In the genomic region with DNA sequence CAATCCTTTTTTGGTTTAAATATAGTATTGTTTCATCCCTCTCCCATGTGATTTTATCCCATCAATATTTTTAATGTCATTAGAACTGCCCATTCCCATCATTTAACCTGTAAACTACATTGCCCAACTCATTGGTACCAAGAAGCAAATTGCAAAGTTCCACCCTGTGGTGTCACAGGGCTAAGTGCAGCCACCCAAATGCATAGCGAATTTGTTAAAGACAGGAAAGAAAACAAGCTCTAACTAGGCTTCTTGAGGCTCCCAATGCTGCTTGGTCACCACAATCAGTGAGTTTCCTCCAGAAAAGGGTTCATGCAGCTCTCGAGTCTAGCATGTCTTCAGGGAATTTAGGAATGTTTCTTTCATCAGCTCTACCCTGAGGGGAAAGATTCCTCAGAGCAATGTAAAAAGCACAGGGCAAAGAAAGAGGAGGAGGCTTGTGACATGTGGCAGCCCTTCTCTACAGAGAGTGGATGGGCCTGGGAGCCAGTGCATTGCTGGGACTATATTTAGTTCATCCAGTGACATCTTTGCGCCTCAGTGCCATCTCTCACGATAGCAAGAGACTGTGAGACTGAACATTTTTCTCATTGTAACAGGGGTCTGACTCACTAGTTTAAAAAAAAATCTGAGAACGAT, we compare ENCODE assay signal across 8 cellular contexts. TPM values are rescaled to one million over a fixed set of nuclear protein-coding genes. Genes with fewer than 3 reads are reported as not detected.
DNase-seq lines count a peak whose midpoint lies in the region; ATAC-seq and TF ChIP-seq lines count a peak whose summit lies in the region.

No MANE protein-coding gene starts in this region.

- H3K56ac ChIP-seq in IMR-90 (ENCODE audit: extremely low read depth, insufficient read depth, low read length) = peak overlapping the region; percentile 32

- BruUV-seq in IMR-90 (replicated peaks; lab: Mats Ljungman, UMichigan) = no TSS peak

- peak overlapping the region; percentile 99 for H2BK20ac ChIP-seq in IMR-90 (ENCODE audit: low read depth, low read length)

- H4K8ac ChIP-seq in IMR-90 (ENCODE audit: low read depth in 2 of 2, low read length in 2 of 2) = peak overlapping the region; percentile 16 to 97; a peak in 3 of 4 replicates

- peak overlapping the region; percentile 99 for H2BK120ac ChIP-seq in IMR-90 (ENCODE audit: low read depth, low read length)

- no peaks in the 10 kb centered on the region for H3K27me3 ChIP-seq in IMR-90 (ENCODE audit: control insufficient read depth, insufficient read depth, low read length)

- peak overlapping the region; percentile 1; the same call in 1 of the 2 replicates for H3K9ac ChIP-seq in IMR-90 (ENCODE audit: low read depth, low read length)

- peak overlapping the region; percentile 17; the same call in 1 of the 2 replicates for H3K4me2 ChIP-seq in IMR-90 (ENCODE audit: low read depth, low read length)

- H3K36me3 ChIP-seq in IMR-90 (ENCODE audit: control insufficient read depth, insufficient read depth, low read length) = no peaks in the 10 kb centered on the region

- no peaks in the 10 kb centered on the region for H4K20me1 ChIP-seq in IMR-90 (ENCODE audit: insufficient read depth, low read length)

- CTCF ChIA-PET in IMR-90 (lab: Yijun Ruan, JAX) = interaction anchor here (0.6 to 1.9 kb wide), 7 partner anchors 9 to 323 kb away, joined by 3 to 8 read pairs (median 3); no protein-coding TSS in a partner anchor
- CTCF ChIA-PET in HEK293T (lab: Yijun Ruan, JAX) = interaction anchor here (0.6 to 2.3 kb wide), 3 partner anchors 9 to 152 kb away, joined by 4 to 7 read pairs (median 5); no protein-coding TSS in a partner anchor

- TF ChIP-seq POLR2A in IMR-90 (IDR thresholded peaks at IDR 0.05; ENCODE audit: low read depth, low read length) = no peak

- peak overlapping the region; percentile 98 for H3K4ac ChIP-seq in IMR-90 (ENCODE audit: low read depth, low read length)

- H2BK5ac ChIP-seq in IMR-90 (ENCODE audit: low read depth, low read length, poor library complexity, severe bottlenecking) = peak overlapping the region; percentile 93

- H4K91ac ChIP-seq in IMR-90 (ENCODE audit: insufficient read depth, low read depth, low read length) = peak overlapping the region; percentile 85

- peak overlapping the region; percentile 25 for H2AK5ac ChIP-seq in IMR-90 (ENCODE audit: low read depth, low read length)

- H3K4me1 ChIP-seq in IMR-90 (ENCODE audit: control insufficient read depth, insufficient read depth, low read length) = peaks cover 16% of the 10 kb centered on the region

- H3K27ac ChIP-seq in IMR-90 (ENCODE audit: insufficient read depth, low read length) = peak overlapping the region; percentile 67

- peak overlapping the region; percentile 85 for H2AFZ ChIP-seq in IMR-90 (replicated peaks; ENCODE audit: low read length, poor library complexity)

- in situ Hi-C loops in IMR-90 (cut with MboI; ENCODE audit: low sequenced_read_pairs) = loop anchor here (10.0 kb wide), 1 partner anchor 48 kb away; no protein-coding TSS in a partner anchor

- no peak for DNase-seq in T-helper 2 cell treated with Interferon-gamma antibody and Interleukin-4, amounts not matched to agents 5 μg/mL and 100 μg/mL, for 36 hours (ENCODE audit: low spot score)
- DNase-seq in T-helper 2 cell (no peak), IMR-90 (peak; percentile 80), fibroblast of mammary gland (ENCODE audit: low read depth) (peak; percentile 89), stromal cell of bone marrow (ENCODE audit: low read depth) (peak; percentile 83), cerebellar cortex (ENCODE audit: low spot score) (no peak), germinal center (ENCODE audit: low spot score) (no peak), HEK293T (ENCODE audit: extremely low spot score) (no peak)

- no peak overlapping the region for H3K27ac Mint-ChIP-seq in T-helper 2 cell treated with Interferon-gamma antibody and Interleukin-4, amounts not matched to agents 5 μg/mL and 100 μg/mL, for 36 hours

- peak overlapping the region; percentile 78 for H4K5ac ChIP-seq in IMR-90 (ENCODE audit: low read depth, low read length)

- peak overlapping the region; percentile 61 for H3K4me3 Mint-ChIP-seq in T-helper 2 cell treated with Interferon-gamma antibody and Interleukin-4, amounts not matched to agents 5 μg/mL and 100 μg/mL, for 36 hours

- H3K9me1 ChIP-seq in IMR-90 (ENCODE audit: insufficient read depth, low read length) = peaks cover 12% of the 10 kb centered on the region

- peaks cover 8% of the 10 kb centered on the region for H3K4me1 Mint-ChIP-seq in T-helper 2 cell treated with Interferon-gamma antibody and Interleukin-4, amounts not matched to agents 5 μg/mL and 100 μg/mL, for 36 hours (ENCODE audit: low read depth)

- TF ChIP-seq CTCF in IMR-90 (conservative IDR thresholded peaks at IDR 0.05; ENCODE audit: low read depth, low read length) (no peak), fibroblast of mammary gland (conservative IDR thresholded peaks at IDR 0.05; ENCODE audit: control insufficient read depth, insufficient read depth, low read depth, low read length) (no peak)

- peaks cover 5 to 32% of the 10 kb centered on the region in 2 experiments; a peak in 3 of 4 replicates for H3K79me1 ChIP-seq in IMR-90 (ENCODE audit: low read depth in 1 of 2, low read length in 2 of 2)

- H3K9me3 Mint-ChIP-seq in T-helper 2 cell treated with Interferon-gamma antibody and Interleukin-4, amounts not matched to agents 5 μg/mL and 100 μg/mL, for 36 hours = no peaks in the 10 kb centered on the region

- dilution Hi-C loops in IMR-90 (cut with HindIII; ENCODE audit: low sequenced_read_pairs, unreplicated experiment) = no loop called here

- WGBS in IMR-90 (ENCODE audit: extremely low coverage in 2 of 2, insufficient read length in 1 of 2), 2 experiments = 33% methylated on average over 2 of the region's 5 CpGs; no CpG with 5 or more reads in 1 of the 2 experiments

- H3K23ac ChIP-seq in IMR-90 (ENCODE audit: low read depth, low read length) = peak overlapping the region; percentile 82

- no peak overlapping the region for H2AK9ac ChIP-seq in IMR-90 (replicated peaks; ENCODE audit: low read depth, low read length, poor library complexity)

- TF ChIP-seq RAD21 in IMR-90 (IDR thresholded peaks at IDR 0.05; ENCODE audit: low read length) = no peak

- intact Hi-C loops in IMR-90 (cut with micrococcal nuclease) = loop anchor here (2.0 to 10.0 kb wide), 2 partner anchors 30 to 138 kb away; no protein-coding TSS in a partner anchor

- H3K9me3 ChIP-seq in IMR-90 (ENCODE audit: control insufficient read depth, insufficient read depth, low read length) = peaks cover 4% of the 10 kb centered on the region; the same call in 1 of the 2 replicates

- H2BK15ac ChIP-seq in IMR-90 (ENCODE audit: low read depth, low read length) = peak overlapping the region; percentile 86; the same call in 2 of the 3 replicates

- ATAC-seq in IMR-90 (ENCODE audit: low read depth) = peak; percentile 85

- H3K18ac ChIP-seq in IMR-90 (ENCODE audit: low read depth, low read length) = peak overlapping the region; percentile 81

- H3K14ac ChIP-seq in IMR-90 (replicated peaks; ENCODE audit: low read depth, low read length) = peak overlapping the region; percentile 29

- H3K4me3 ChIP-seq in IMR-90 (ENCODE audit: insufficient read depth, low read depth, low read length) = no peak overlapping the region
- H3K4me3 ChIP-seq in fibroblast of mammary gland (ENCODE audit: control insufficient read depth, low read depth, low read length) = no peak overlapping the region

- no peaks in the 10 kb centered on the region for H3K27me3 Mint-ChIP-seq in T-helper 2 cell treated with Interferon-gamma antibody and Interleukin-4, amounts not matched to agents 5 μg/mL and 100 μg/mL, for 36 hours (ENCODE audit: low read depth)

- no peaks in the 10 kb centered on the region for H3K36me3 Mint-ChIP-seq in T-helper 2 cell treated with Interferon-gamma antibody and Interleukin-4, amounts not matched to agents 5 μg/mL and 100 μg/mL, for 36 hours (ENCODE audit: low read depth)

- POLR2A ChIA-PET in IMR-90 (lab: Charles Lee; ENCODE audit: unreplicated experiment) (interaction anchor here (1.0 to 1.3 kb wide), 2 partner anchors 55 to 57 kb away, joined by 3 to 4 read pairs; no protein-coding TSS in a partner anchor), HEK293T (lab: Yijun Ruan, JAX) (interaction anchor here (0.6 to 1.2 kb wide), 2 partner anchors 72 to 84 kb away, joined by 3 read pairs; a partner anchor contains a TSS)

TF ChIP-seq in IMR-90, 13 proteins besides CTCF, POLR2A, EP300 and RAD21:
- TF ChIP-seq BHLHE40 (IDR thresholded peaks at IDR 0.05; ENCODE audit: low read depth, low read length) = no peak
- TF ChIP-seq MXI1 (IDR thresholded peaks at IDR 0.05; ENCODE audit: borderline replicate concordance, low read depth, low read length) = 0 out of 2 replicates have a peak, but pooled peaks have one; percentile 26
- TF ChIP-seq, protein P1, sequence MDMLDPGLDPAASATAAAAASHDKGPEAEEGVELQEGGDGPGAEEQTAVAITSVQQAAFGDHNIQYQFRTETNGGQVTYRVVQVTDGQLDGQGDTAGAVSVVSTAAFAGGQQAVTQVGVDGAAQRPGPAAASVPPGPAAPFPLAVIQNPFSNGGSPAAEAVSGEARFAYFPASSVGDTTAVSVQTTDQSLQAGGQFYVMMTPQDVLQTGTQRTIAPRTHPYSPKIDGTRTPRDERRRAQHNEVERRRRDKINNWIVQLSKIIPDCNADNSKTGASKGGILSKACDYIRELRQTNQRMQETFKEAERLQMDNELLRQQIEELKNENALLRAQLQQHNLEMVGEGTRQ (IDR thresholded peaks at IDR 0.05; ENCODE audit: low read depth, low read length) = peak; percentile 48
- no peak for TF ChIP-seq NFE2L2 (IDR thresholded peaks at IDR 0.05; ENCODE audit: low read depth, low read length)
- TF ChIP-seq FOS (IDR thresholded peaks at IDR 0.05; ENCODE audit: low read depth, low read length) = peak; percentile 17; the same call in 1 of the 2 replicates

TF ChIP-seq in HEK293T, 16 proteins besides CTCF, POLR2A, EP300 and RAD21:
- TF ChIP-seq NFRKB (IDR thresholded peaks at IDR 0.05) (no peak), LEF1 (IDR thresholded peaks at IDR 0.05; ENCODE audit: borderline replicate concordance) (no peak), ELF4 (IDR thresholded peaks at IDR 0.05) (no peak), CTBP1 (IDR thresholded peaks at IDR 0.05; ENCODE audit: borderline replicate concordance) (no peak), FOXA1 (IDR thresholded peaks at IDR 0.05) (no peak), HDGF (IDR thresholded peaks at IDR 0.05; ENCODE audit: borderline replicate concordance) (no peak), FOXK2 (IDR thresholded peaks at IDR 0.05) (no peak), TARDBP (IDR thresholded peaks at IDR 0.05) (no peak), L3MBTL2 (conservative IDR thresholded peaks at IDR 0.05) (no peak), SP1 (IDR thresholded peaks at IDR 0.05) (no peak), ZNF384 (IDR thresholded peaks at IDR 0.05) (no peak), BHLHE40 (IDR thresholded peaks at IDR 0.05; ENCODE audit: borderline replicate concordance) (no peak), FOXM1 (IDR thresholded peaks at IDR 0.05; ENCODE audit: borderline replicate concordance) (no peak)

RNA-seq across cellular contexts. Expression of a gene that starts 58.1 kb away (rescaled TPM):
- 1,496 and 1,592 TPM in 2 replicates for total RNA-seq in IMR-90 (2012; rRNA removed)
- 1,549 and 1,808 TPM in 2 replicates for polyA plus RNA-seq in IMR-90 (2012; rRNA removed)
- 1,102 and 4,328 TPM in 2 replicates for polyA plus RNA-seq in IMR-90 (2012; cell fraction: cytosol; rRNA removed)
- 319 and 633 TPM in 2 replicates for polyA plus RNA-seq in IMR-90 (2012; cell fraction: nucleus; rRNA removed; ENCODE audit: low replicate concordance)

Comparison
In these comparisons a context has a peak if more than half of its experiments do, and no peak if none do; other contexts are left out.
1. DNase-seq: peak in IMR-90 (single experiment), fibroblast of mammary gland (single experiment) and stromal cell of bone marrow (single experiment); none in T-helper 2 cell treated with Interferon-gamma antibody and Interleukin-4, amounts not matched to agents 5 μg/mL and 100 μg/mL, for 36 hours (single experiment), T-helper 2 cell (0 of 5), cerebellar cortex (single experiment), germinal center (single experiment) and HEK293T (single experiment).